In genomic region chr1:203668401-203668800, GRCh38 we compare ENCODE assay signal across 15 cellular contexts. TPM values are rescaled to one million over a fixed set of nuclear protein-coding genes. Genes with fewer than 3 reads are reported as not detected.
DNase-seq lines count a peak whose midpoint lies in the region; ATAC-seq lines count a peak whose summit lies in the region.
"Had no signal": no experiment of that assay in that cellular context is flagged by ENCODE, and none has a peak within 500 bp of the region (broad histone marks: within the 10 kb centered on the region; RNA-seq: fewer than 3 reads in every experiment).

No MANE protein-coding gene starts in this region.

- H3K4me1 ChIP-seq in stomach smooth muscle (ENCODE audit: control insufficient read depth, insufficient read depth, low read length) = peaks cover 95% of the 10 kb centered on the region
- H3K4me1 ChIP-seq: parathyroid adenoma had no signal

- no peaks in the 10 kb centered on the region for H3K27me3 ChIP-seq in stomach smooth muscle (ENCODE audit: control insufficient read depth in 1 of 2, insufficient read depth in 2 of 2, low read length in 2 of 2)

- peak overlapping the region; percentile 50 to 66 for H3K9ac ChIP-seq in stomach smooth muscle (ENCODE audit: low read length in 2 of 2)
- H3K9ac ChIP-seq: parathyroid adenoma had no signal

- H3K36me3 Mint-ChIP-seq in activated naive CD8-positive, alpha-beta T cell treated with anti-CD3 and anti-CD28 coated beads for 36 hours = no peaks in the 10 kb centered on the region

- H3K27ac ChIP-seq in angular gyrus (ENCODE audit: low read depth, low read length) (peak overlapping the region; percentile 37), stomach smooth muscle (ENCODE audit: low read length) (peak overlapping the region; percentile 98), substantia nigra (ENCODE audit: low read depth, low read length, poor library complexity, severe bottlenecking) (no peak overlapping the region)

- ATAC-seq in left lobe of liver = peak; percentile 84

- no peaks in the 10 kb centered on the region for H3K27me3 Mint-ChIP-seq in activated naive CD8-positive, alpha-beta T cell treated with anti-CD3 and anti-CD28 coated beads for 36 hours

- peak; percentile 38 for DNase-seq in EH (ENCODE audit: low read depth)
- DNase-seq in left lobe of liver (ENCODE audit: low spot score) = no peak
- DNase-seq in substantia nigra (lab: John Stamatoyannopoulos, UW) = no peak
- no peak for DNase-seq in activated naive CD8-positive, alpha-beta T cell treated with anti-CD3 and anti-CD28 coated beads for 36 hours
- no peak for DNase-seq in NCI-H345 (lab: John Stamatoyannopoulos, UW)
- DNase-seq: activated CD4-positive, alpha-beta T cell treated with anti-CD3 and anti-CD28 coated beads, Interleukin-2, amount 50 U/mL, for 48 hours; activated effector memory CD4-positive, alpha-beta T cell treated with anti-CD3 and anti-CD28 coated beads, Interleukin-2, amount 50 U/mL, for 16 hours; mesendoderm; NCI-H1105 treated with DMSO at 0.1 percent for 48 hours; NCI-H526; stimulated activated CD4-positive, alpha-beta T cell treated with anti-CD3 and anti-CD28 coated beads, Interleukin-4, amount 100 ng/mL, for 24 hours; stimulated activated naive CD4-positive, alpha-beta T cell had no signal

- H3K4me3 Mint-ChIP-seq in activated naive CD8-positive, alpha-beta T cell treated with anti-CD3 and anti-CD28 coated beads for 36 hours = no peak overlapping the region

- no peak overlapping the region for H3K27ac Mint-ChIP-seq in activated naive CD8-positive, alpha-beta T cell treated with anti-CD3 and anti-CD28 coated beads for 36 hours

- peaks cover 31% of the 10 kb centered on the region for H3K4me1 Mint-ChIP-seq in activated naive CD8-positive, alpha-beta T cell treated with anti-CD3 and anti-CD28 coated beads for 36 hours

- H3K9me3 ChIP-seq in stomach smooth muscle (ENCODE audit: control insufficient read depth in 2 of 2, low read length in 2 of 2) = no peaks in the 10 kb centered on the region

- H3K36me3 ChIP-seq in stomach smooth muscle (ENCODE audit: control insufficient read depth in 2 of 2, insufficient read depth in 2 of 2, low read length in 2 of 2) = peaks cover 0 to 8% of the 10 kb centered on the region in 2 donors

- peak overlapping the region in 1 of 2 donors; percentile 49 for H3K4me3 ChIP-seq in stomach smooth muscle (ENCODE audit: low read length in 2 of 2)

- no peaks in the 10 kb centered on the region for H3K9me3 Mint-ChIP-seq in activated naive CD8-positive, alpha-beta T cell treated with anti-CD3 and anti-CD28 coated beads for 36 hours

RNA-seq across cellular contexts. Expression of gene ATP2B4, which starts 41.8 kb away (rescaled TPM):
- total RNA-seq in left lobe of liver = 9.9 TPM
- 1 to 10 TPM; 5.3 to 6.4 TPM for total RNA-seq in activated naive CD8-positive, alpha-beta T cell treated with anti-CD3 and anti-CD28 coated beads for 36 hours
